36 cellular contexts compared by ENCODE assay signal in genomic region chr5:170648546-170648945, GRCh38.
DNase-seq lines count a peak whose midpoint lies in the region; ATAC-seq, FAIRE-seq and TF ChIP-seq lines count a peak whose summit lies in the region.
"Had no signal": no experiment of that assay in that cellular context is flagged by ENCODE, and none has a peak within 500 bp of the region (broad histone marks: within the 10 kb centered on the region; RNA-seq: fewer than 3 reads in every experiment).

No MANE protein-coding gene starts in this region.

- WGBS in A549 (ENCODE audit: missing lambda C conversion rate) = 6% methylated on average over 2 of the region's 2 CpGs

- H3K27ac ChIP-seq in A549 = no peak overlapping the region
- H3K27ac ChIP-seq: left lung, neural progenitor cell, spleen, uterus had no signal

- peaks cover 7% of the 10 kb centered on the region for H3K27me3 ChIP-seq in HAP-1 (ENCODE audit: low read depth)
- H3K27me3 ChIP-seq: neural progenitor cell, uterus had no signal

- DNase-seq in A549 (ENCODE audit: low read depth in 1 of 2, low spot score in 1 of 2) (peak in 1 of 2 experiments; percentile 31), HTR-8/SVneo (ENCODE audit: insufficient read length, low spot score) (peak; percentile 17), astrocyte of the spinal cord (ENCODE audit: low read depth, low spot score) (peak; percentile 3), glomerular visceral epithelial cell (ENCODE audit: extremely low spot score) (peak; percentile 41), WTC11 (ENCODE audit: low spot score) (no peak), HAP-1 (ENCODE audit: low spot score in 2 of 2) (no peak), nephron progenitor cell (no peak)
- DNase-seq: activated CD4-positive, alpha-beta T cell treated with anti-CD3 and anti-CD28 coated beads, Interleukin-2, amount 50 U/mL, for 4 hours; activated CD8-positive, alpha-beta memory T cell treated with anti-CD3 and anti-CD28 coated beads, Interleukin-2, amount 10 ng/mL, durations not matched to agents 7 days and 5 days; activated gamma-delta T cell treated with Interleukin-2 at 50 U/mL for 16 hours; activated T-cell treated with anti-CD3 and anti-CD28 coated beads, Interleukin-2, amount 50 U/mL, for 48 hours; CD4-positive, alpha-beta memory T cell; cerebellar nuclear complex; hypothalamus; immature natural killer cell; left lung; NCI-H1105; NCI-H187 treated with DMSO at 0.1 percent for 48 hours; NCI-H2171 treated with DMSO at 0.1 percent for 48 hours; NCI-H524; NK-92 treated with Interleukin-12 subunit alpha and Interleukin-12 subunit beta, amount 100 ng/mL, for 24 hours; PC-3; right cardiac atrium; SHP77; spleen; stimulated activated CD4-positive, alpha-beta T cell treated with anti-CD3 and anti-CD28 coated beads, Interleukin-2, amount 100 ng/mL, for 24 hours; T-helper 17 cell; uterus had no signal

- H3K36me3 Mint-ChIP-seq in WTC11 = peaks cover 5% of the 10 kb centered on the region; the same call in 1 of the 2 replicates
- no peaks in the 10 kb centered on the region for H3K36me3 Mint-ChIP-seq in nephron progenitor cell (ENCODE audit: low read depth)
- H3K36me3 Mint-ChIP-seq: activated CD8-positive, alpha-beta memory T cell treated with anti-CD3 and anti-CD28 coated beads, Interleukin-2, amount 10 ng/mL, durations not matched to agents 7 days and 5 days; CD4-positive, alpha-beta memory T cell; immature natural killer cell; neural progenitor cell had no signal

- TF ChIP-seq POLR2A in A549 (IDR thresholded peaks at IDR 0.05; ENCODE audit: low read length) = no peak

- POLR2A ChIA-PET in A549 (lab: Yijun Ruan, JAX) = no interaction called here
- POLR2A ChIA-PET in WTC11 (lab: Charles Lee) = no interaction called here

- CTCF ChIA-PET in A549 (lab: Yijun Ruan, JAX) (interaction anchor here (0.8 to 1.4 kb wide), 2 partner anchors 10 to 143 kb away, joined by 4 to 6 read pairs; no protein-coding TSS in a partner anchor), WTC11 (lab: Charles Lee) (interaction anchor here (2.1 kb wide), 1 partner anchor 143 kb away, joined by 6 read pairs; no protein-coding TSS in a partner anchor)

- ATAC-seq in A549 (peak; percentile 49 to 75; a peak in 4 of 6 replicates), WTC11 (no peak), GM21367 (IDR thresholded peaks at IDR 0.05; ENCODE audit: unreplicated experiment) (no peak)
- ATAC-seq: activated CD8-positive, alpha-beta memory T cell treated with anti-CD3 and anti-CD28 coated beads, Interleukin-2, amount 10 ng/mL, durations not matched to agents 7 days and 5 days; left lung; PC-3; right cardiac atrium; T-helper 17 cell had no signal

- no peak for TF ChIP-seq EP300 in A549 (IDR thresholded peaks at IDR 0.05)

- H3K4me1 Mint-ChIP-seq in WTC11 (peaks cover 31% of the 10 kb centered on the region), nephron progenitor cell (peaks cover 6% of the 10 kb centered on the region)
- H3K4me1 Mint-ChIP-seq: activated CD8-positive, alpha-beta memory T cell treated with anti-CD3 and anti-CD28 coated beads, Interleukin-2, amount 10 ng/mL, durations not matched to agents 7 days and 5 days; B cell; CD4-positive, alpha-beta memory T cell; immature natural killer cell; T-helper 17 cell had no signal

- H3K9me3 ChIP-seq in A549 (no peaks in the 10 kb centered on the region), HAP-1 (no peaks in the 10 kb centered on the region)
- H3K9me3 ChIP-seq: left lung, spleen, uterus had no signal

- H3K27ac Mint-ChIP-seq in WTC11 (no peak overlapping the region), nephron progenitor cell (no peak overlapping the region)
- H3K27ac Mint-ChIP-seq: activated CD8-positive, alpha-beta memory T cell treated with anti-CD3 and anti-CD28 coated beads, Interleukin-2, amount 10 ng/mL, durations not matched to agents 7 days and 5 days; B cell; CD4-positive, alpha-beta memory T cell; immature natural killer cell; neural progenitor cell; stimulated activated naive CD8-positive, alpha-beta T cell treated with anti-CD3 and anti-CD28 coated beads, Interleukin-15, Interleukin-2, amounts not matched to agents 100 ng/mL and 50 ng/mL, for 24 hours; T-helper 17 cell had no signal

- no peak overlapping the region for H3K4me3 ChIP-seq in A549
- H3K4me3 ChIP-seq in astrocyte of the spinal cord (ENCODE audit: low read depth, low read length) = no peak overlapping the region
- H3K4me3 ChIP-seq in HAP-1 = no peak overlapping the region
- H3K4me3 ChIP-seq: left lung, neural progenitor cell, spleen, uterus had no signal

- H3K4me1 ChIP-seq in A549 = peaks cover 6% of the 10 kb centered on the region; the same call in 2 of the 3 replicates
- no peaks in the 10 kb centered on the region for H3K4me1 ChIP-seq in HAP-1
- H3K4me1 ChIP-seq: left lung, uterus had no signal

- TF ChIP-seq RAD21 in A549 (conservative IDR thresholded peaks at IDR 0.05 in 1 of 2, IDR thresholded peaks at IDR 0.05 in 1 of 2) = no peak

- H3K4me3 Mint-ChIP-seq in WTC11 = no peak overlapping the region
- no peak overlapping the region for H3K4me3 Mint-ChIP-seq in nephron progenitor cell
- H3K4me3 Mint-ChIP-seq: activated CD8-positive, alpha-beta memory T cell treated with anti-CD3 and anti-CD28 coated beads, Interleukin-2, amount 10 ng/mL, durations not matched to agents 7 days and 5 days; B cell; CD4-positive, alpha-beta memory T cell; immature natural killer cell; neural progenitor cell; stimulated activated naive CD8-positive, alpha-beta T cell treated with anti-CD3 and anti-CD28 coated beads, Interleukin-15, Interleukin-2, amounts not matched to agents 100 ng/mL and 50 ng/mL, for 24 hours; T-helper 17 cell had no signal

- no peak for FAIRE-seq in A549 (lab: Jason Lieb, UNC)
- FAIRE-seq in HTR-8/SVneo (lab: Jason Lieb, UNC) = peak; percentile 48
- FAIRE-seq: A204.1, endometrium, GM12891, TTC549 had no signal

- in situ Hi-C loops in astrocyte of the spinal cord (cut with HindIII; ENCODE audit: low sequenced_read_pairs) (no loop called here), HAP-1 (cut with MboI; ENCODE audit: low sequenced_read_pairs) (no loop called here)

- H3K4me2 ChIP-seq in A549 = 0 out of 3 replicates have a peak overlapping the region, but pooled peaks have one; percentile 14
- H3K4me2 ChIP-seq: neural progenitor cell had no signal

- H3K9me3 Mint-ChIP-seq in WTC11 (peaks cover 9% of the 10 kb centered on the region), nephron progenitor cell (no peaks in the 10 kb centered on the region)
- H3K9me3 Mint-ChIP-seq: CD4-positive, alpha-beta memory T cell; immature natural killer cell; neural progenitor cell; stimulated activated naive CD8-positive, alpha-beta T cell treated with anti-CD3 and anti-CD28 coated beads, Interleukin-15, Interleukin-2, amounts not matched to agents 100 ng/mL and 50 ng/mL, for 24 hours had no signal

- TF ChIP-seq CTCF in A549 (IDR thresholded peaks at IDR 0.05) (no peak), astrocyte of the spinal cord (IDR thresholded peaks at IDR 0.05; ENCODE audit: low read depth, low read length) (no peak), WTC11 (IDR thresholded peaks at IDR 0.05) (no peak), nephron progenitor cell (IDR thresholded peaks at IDR 0.05) (no peak)

- no peaks in the 10 kb centered on the region; the same call in none of the 2 replicates for H3K27me3 Mint-ChIP-seq in WTC11 (ENCODE audit: low read depth)
- peaks cover 26% of the 10 kb centered on the region for H3K27me3 Mint-ChIP-seq in nephron progenitor cell (ENCODE audit: low read depth, poor library complexity)

- H3K36me3 ChIP-seq in HAP-1 (replicated peaks) = no peaks in the 10 kb centered on the region
- H3K36me3 ChIP-seq: left lung, neural progenitor cell, spleen, uterus had no signal

TF ChIP-seq in A549, 52 proteins besides CTCF, POLR2A, EP300 and RAD21:
- TF ChIP-seq FOSL2 (IDR thresholded peaks at IDR 0.05) (no peak), FOSL2 (CRISPR knock-in tag; IDR thresholded peaks at IDR 0.05) (peak; percentile 35; the same call in 1 of the 2 replicates), HOXA7 (CRISPR knock-in tag; IDR thresholded peaks at IDR 0.05) (no peak), CEBPB (IDR thresholded peaks at IDR 0.05) (0 out of 4 replicates have a peak, but pooled peaks of 1 of the 2 experiments have one; percentile 20)
- TF ChIP-seq, protein P1, sequence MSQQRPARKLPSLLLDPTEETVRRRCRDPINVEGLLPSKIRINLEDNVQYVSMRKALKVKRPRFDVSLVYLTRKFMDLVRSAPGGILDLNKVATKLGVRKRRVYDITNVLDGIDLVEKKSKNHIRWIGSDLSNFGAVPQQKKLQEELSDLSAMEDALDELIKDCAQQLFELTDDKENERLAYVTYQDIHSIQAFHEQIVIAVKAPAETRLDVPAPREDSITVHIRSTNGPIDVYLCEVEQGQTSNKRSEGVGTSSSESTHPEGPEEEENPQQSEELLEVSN (IDR thresholded peaks at IDR 0.05; ENCODE audit: borderline replicate concordance, low read depth) = no peak

TF ChIP-seq in WTC11, 78 proteins besides CTCF, POLR2A, EP300 and RAD21:
- no peak for TF ChIP-seq TP53 (CRISPR knock-in tag; IDR thresholded peaks at IDR 0.05)
- TF ChIP-seq, protein P2, sequence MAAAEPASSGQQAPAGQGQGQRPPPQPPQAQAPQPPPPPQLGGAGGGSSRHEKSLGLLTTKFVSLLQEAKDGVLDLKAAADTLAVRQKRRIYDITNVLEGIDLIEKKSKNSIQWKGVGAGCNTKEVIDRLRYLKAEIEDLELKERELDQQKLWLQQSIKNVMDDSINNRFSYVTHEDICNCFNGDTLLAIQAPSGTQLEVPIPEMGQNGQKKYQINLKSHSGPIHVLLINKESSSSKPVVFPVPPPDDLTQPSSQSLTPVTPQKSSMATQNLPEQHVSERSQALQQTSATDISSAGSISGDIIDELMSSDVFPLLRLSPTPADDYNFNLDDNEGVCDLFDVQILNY (CRISPR knock-in tag; IDR thresholded peaks at IDR 0.05) = no peak

Comparison
In these comparisons a context has a peak if more than half of its experiments do, and no peak if none do; other contexts are left out.
1. ATAC-seq: peak in A549 (2 of 2); none in WTC11 (single experiment) and GM21367 (single experiment).
2. DNase-seq: peak in HTR-8/SVneo (single experiment), astrocyte of the spinal cord (single experiment) and glomerular visceral epithelial cell (single experiment); none in WTC11 (single experiment), HAP-1 (0 of 2) and nephron progenitor cell (single experiment).